8 cellular contexts compared by ENCODE assay signal in the genomic region with DNA sequence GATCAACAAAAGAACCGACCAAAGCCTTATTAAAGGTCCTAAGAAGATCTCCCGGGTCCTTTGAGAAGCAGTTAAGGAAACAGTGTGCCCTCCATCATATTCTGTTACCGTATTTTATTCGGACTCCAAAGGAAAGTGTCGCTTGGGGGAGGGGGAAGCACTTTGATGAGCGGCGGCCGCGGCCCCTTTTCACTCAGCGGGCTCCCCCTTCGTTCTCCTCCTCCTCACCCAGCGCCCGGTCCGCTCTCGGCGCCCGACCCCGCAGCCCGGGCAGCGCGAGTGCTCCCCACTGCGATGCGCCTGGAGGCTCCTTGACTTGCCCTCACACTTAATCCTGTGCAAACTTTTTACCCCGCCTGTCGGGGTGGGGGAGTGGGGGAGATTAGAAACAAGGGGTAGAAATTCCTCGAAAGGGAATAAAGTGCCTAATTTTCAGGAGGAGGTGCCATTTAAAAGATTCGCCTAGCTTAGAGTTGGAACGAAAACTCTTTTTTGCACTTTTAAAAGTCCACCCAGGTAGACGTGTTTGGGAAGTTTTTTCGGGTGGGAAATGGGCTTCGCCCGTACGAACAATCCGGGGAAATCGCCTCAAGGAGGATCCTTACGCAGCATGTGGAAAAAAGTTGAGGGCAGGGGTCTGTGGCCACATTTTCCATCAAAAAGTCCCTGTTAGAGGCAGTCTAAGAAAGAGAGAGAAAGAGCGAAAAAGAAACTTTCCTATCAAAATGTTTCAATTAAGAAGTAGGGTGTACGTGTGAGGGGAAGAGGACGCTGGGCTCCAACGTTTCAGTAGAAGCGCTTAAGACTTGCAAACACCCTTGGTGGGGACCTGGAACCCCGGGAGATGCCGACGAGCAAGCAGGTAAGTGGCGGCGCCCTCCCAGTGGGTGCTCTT. TPM values are rescaled to one million over a fixed set of nuclear protein-coding genes. Genes with fewer than 3 reads are reported as not detected.
DNase-seq lines count a peak whose midpoint lies in the region; ATAC-seq and TF ChIP-seq lines count a peak whose summit lies in the region.

No MANE protein-coding gene starts in this region.

- no peak for TF ChIP-seq POLR2A in NB4 (IDR thresholded peaks at IDR 0.05; ENCODE audit: extremely low read depth, insufficient read length)

- POLR2A ChIA-PET in naive thymus-derived CD4-positive, alpha-beta T cell (lab: Charles Lee) = no interaction called here

- H3K27me3 ChIP-seq in naive thymus-derived CD4-positive, alpha-beta T cell (ENCODE audit: control insufficient read depth in 2 of 2, insufficient read depth in 2 of 2, low read length in 2 of 2) = peaks cover 8 to 18% of the 10 kb centered on the region in 2 donors

- intact Hi-C loops in naive thymus-derived CD4-positive, alpha-beta T cell (cut with micrococcal nuclease) = loop anchor here in 1 of 2 donors (5.0 to 10.0 kb wide), 3 partner anchors 245 to 375 kb away; a partner anchor contains a TSS

- TF ChIP-seq CTCF in NB4 (IDR thresholded peaks at IDR 0.05; ENCODE audit: low read depth, low read length) = no peak
- no peak for TF ChIP-seq CTCF in cardiac fibroblast (IDR thresholded peaks at IDR 0.05; ENCODE audit: low read depth, low read length)

- CTCF ChIA-PET in naive thymus-derived CD4-positive, alpha-beta T cell (lab: Charles Lee) = no interaction called here

- DNase-seq in DMS 273 (lab: John Stamatoyannopoulos, UW; ENCODE audit: unreplicated experiment) (peak; percentile 55), DMS 273 treated with DMSO at 0.1 percent for 48 hours (lab: John Stamatoyannopoulos, UW) (no peak), NB4 (ENCODE audit: low read depth) (peak; percentile 31), cardiac fibroblast (ENCODE audit: low read depth in 2 of 2) (peak; percentile 17 to 31), NCI-H2029 treated with DMSO at 0.1 percent for 48 hours (lab: John Stamatoyannopoulos, UW) (no peak), C1 segment of cervical spinal cord (lab: John Stamatoyannopoulos, UW) (no peak)
- DNase-seq in naive thymus-derived CD4-positive, alpha-beta T cell = no peak

- H3K36me3 ChIP-seq in naive thymus-derived CD4-positive, alpha-beta T cell (ENCODE audit: control insufficient read depth in 2 of 3, insufficient read depth in 3 of 3, low read length in 3 of 3) = no peaks in the 10 kb centered on the region

- no peaks in the 10 kb centered on the region for H3K9me3 ChIP-seq in naive thymus-derived CD4-positive, alpha-beta T cell (ENCODE audit: control insufficient read depth in 2 of 3, low read length in 3 of 3)

- H3K4me1 Mint-ChIP-seq in naive thymus-derived CD4-positive, alpha-beta T cell = peaks cover 37 to 79% (median 63%) of the 10 kb centered on the region in 7 donors

- peaks cover 66 to 84% (median 83%) of the 10 kb centered on the region in 5 donors for H3K27me3 Mint-ChIP-seq in naive thymus-derived CD4-positive, alpha-beta T cell

- no peak overlapping the region for H3K27ac ChIP-seq in naive thymus-derived CD4-positive, alpha-beta T cell (ENCODE audit: low read depth, low read length)

- H3K4me3 Mint-ChIP-seq in naive thymus-derived CD4-positive, alpha-beta T cell = peak overlapping the region; percentile 81 to 93 (median 86)

- H3K27ac Mint-ChIP-seq in naive thymus-derived CD4-positive, alpha-beta T cell = peak overlapping the region in 2 of 9 donors; percentile 52 to 69

- peak overlapping the region; percentile 69 for H3K4me3 ChIP-seq in NB4 (ENCODE audit: low read depth, low read length)
- H3K4me3 ChIP-seq in cardiac fibroblast (replicated peaks in 1 of 2; ENCODE audit: low read depth in 2 of 2, low read length in 2 of 2) = peak overlapping the region; percentile 56 to 58
- H3K4me3 ChIP-seq in naive thymus-derived CD4-positive, alpha-beta T cell (ENCODE audit: low read length) = peak overlapping the region; percentile 33

- H3K9me3 Mint-ChIP-seq in naive thymus-derived CD4-positive, alpha-beta T cell = peaks cover 0 to 11% (median 0%) of the 10 kb centered on the region in 11 donors

- H3K36me3 Mint-ChIP-seq in naive thymus-derived CD4-positive, alpha-beta T cell = peaks cover 3 to 23% (median 19%) of the 10 kb centered on the region in 5 donors

- H3K4me1 ChIP-seq in naive thymus-derived CD4-positive, alpha-beta T cell (ENCODE audit: control insufficient read depth in 2 of 2, insufficient read depth in 2 of 2, low read length in 2 of 2) = peaks cover 26 to 35% of the 10 kb centered on the region in 2 donors

- ATAC-seq in naive thymus-derived CD4-positive, alpha-beta T cell = no peak
- no peak for ATAC-seq in HG02610 (IDR thresholded peaks at IDR 0.05; ENCODE audit: unreplicated experiment)

RNA-seq across cellular contexts. Expression of a gene that starts 1.1 kb away (rescaled TPM):
- not detected for total RNA-seq in naive thymus-derived CD4-positive, alpha-beta T cell
- polyA plus RNA-seq in naive thymus-derived CD4-positive, alpha-beta T cell = not detected

Comparison
In these comparisons a context has a peak if more than half of its experiments do, and no peak if none do; other contexts are left out.
1. DNase-seq: peak in DMS 273 (single experiment), NB4 (single experiment) and cardiac fibroblast (2 of 2); none in DMS 273 treated with DMSO at 0.1 percent for 48 hours (single experiment), naive thymus-derived CD4-positive, alpha-beta T cell (0 of 9), NCI-H2029 treated with DMSO at 0.1 percent for 48 hours (single experiment) and C1 segment of cervical spinal cord (0 of 14).
2. Peak in every context shown above with its lines, with median percentiles within 50 percentile points of each other: H3K4me3 ChIP-seq.